In the genomic region with DNA sequence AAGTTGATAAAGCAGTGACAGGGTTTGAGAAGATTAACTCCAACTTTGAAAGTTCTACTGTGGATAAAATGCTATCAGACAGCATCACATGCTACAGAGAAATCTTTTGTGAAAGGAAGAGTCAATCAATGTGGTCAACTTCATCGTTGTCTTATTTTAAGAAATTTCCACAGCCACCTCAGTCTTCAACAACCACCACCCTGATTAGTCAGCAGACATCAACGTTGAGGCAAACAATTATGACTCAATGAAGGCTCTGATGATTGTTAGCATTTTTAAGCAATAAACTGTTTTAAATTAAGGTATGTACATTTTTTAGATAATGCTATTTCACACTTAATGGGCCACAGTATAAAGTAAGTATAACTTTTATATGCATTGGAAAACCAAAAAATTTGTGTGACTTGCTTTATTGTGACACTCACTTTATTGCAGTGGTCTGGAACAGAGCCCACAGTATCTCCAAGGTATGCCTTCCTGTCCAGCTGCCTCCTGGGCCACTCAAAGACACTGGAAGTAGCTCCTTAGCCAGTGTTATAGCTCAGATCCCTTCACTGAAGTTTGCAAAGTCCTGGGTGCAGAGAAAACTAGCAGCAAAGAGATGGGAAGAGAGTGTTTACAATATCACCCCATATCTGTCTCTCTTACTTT, we compare ENCODE assay signal across 32 cellular contexts.
DNase-seq lines count a peak whose midpoint lies in the region; ATAC-seq and TF ChIP-seq lines count a peak whose summit lies in the region.
"Had no signal": no experiment of that assay in that cellular context is flagged by ENCODE, and none has a peak within 500 bp of the region (broad histone marks: within the 10 kb centered on the region; RNA-seq: fewer than 3 reads in every experiment).

No MANE protein-coding gene starts in this region.

- intact Hi-C loops in PC-3 (cut with micrococcal nuclease) = no loop called here

- CTCF ChIA-PET in PC-3 (lab: Charles Lee) (no interaction called here), WTC11 (lab: Charles Lee) (no interaction called here)

- no peaks in the 10 kb centered on the region for H3K4me1 Mint-ChIP-seq in WTC11
- H3K4me1 Mint-ChIP-seq: activated naive CD8-positive, alpha-beta T cell treated with anti-CD3 and anti-CD28 coated beads for 36 hours; CD4-positive, alpha-beta memory T cell; neural progenitor cell had no signal

- no peaks in the 10 kb centered on the region for H3F3A ChIP-seq in PC-3 (ENCODE audit: low read length, unreplicated experiment)

- no peaks in the 10 kb centered on the region for H4K20me1 ChIP-seq in PC-3 (ENCODE audit: low read length)

- ATAC-seq in PC-3 = peak; percentile 37
- ATAC-seq in GM18868 (IDR thresholded peaks at IDR 0.05; ENCODE audit: unreplicated experiment) = no peak
- ATAC-seq in WTC11 = no peak
- ATAC-seq: activated CD8-positive, alpha-beta T cell treated with anti-CD3 and anti-CD28 coated beads for 36 hours; effector memory CD8-positive, alpha-beta T cell; GM12878; heart right ventricle; K562; left ventricle myocardium superior; Panc1; right cardiac atrium had no signal

- no peaks in the 10 kb centered on the region; the same call in 1 of the 2 replicates for H3K27me3 Mint-ChIP-seq in WTC11 (ENCODE audit: low read depth)
- H3K27me3 Mint-ChIP-seq: activated CD8-positive, alpha-beta T cell treated with anti-CD3 and anti-CD28 coated beads for 36 hours had no signal

- no peak overlapping the region for H3K27ac Mint-ChIP-seq in WTC11
- H3K27ac Mint-ChIP-seq: activated CD8-positive, alpha-beta T cell treated with anti-CD3 and anti-CD28 coated beads for 36 hours; activated naive CD8-positive, alpha-beta T cell treated with anti-CD3 and anti-CD28 coated beads for 36 hours; CD4-positive, alpha-beta memory T cell; effector memory CD8-positive, alpha-beta T cell; neural progenitor cell; stimulated activated naive CD8-positive, alpha-beta T cell treated with anti-CD3 and anti-CD28 coated beads, Interleukin-15, Interleukin-2, amounts not matched to agents 100 ng/mL and 50 ng/mL, for 24 hours had no signal

- H2AFZ ChIP-seq in PC-3 (ENCODE audit: low read length) = no peak overlapping the region
- H2AFZ ChIP-seq: neural progenitor cell had no signal

- peaks cover 10% of the 10 kb centered on the region; the same call in 1 of the 2 replicates for H3K4me1 ChIP-seq in PC-3 (ENCODE audit: insufficient read depth, low read length)
- H3K4me1 ChIP-seq: colonic mucosa, neural progenitor cell, spleen, testis had no signal

- no peak overlapping the region for H3K27ac ChIP-seq in PC-3 (ENCODE audit: low read length)
- H3K27ac ChIP-seq: colonic mucosa, heart right ventricle, neural progenitor cell, spleen, testis had no signal

- peaks cover 63% of the 10 kb centered on the region for H3K9me3 Mint-ChIP-seq in WTC11

- DNase-seq in AG10803 (ENCODE audit: low read depth) (peak; percentile 53), HT1080 (ENCODE audit: low read depth) (peak; percentile 52), PC-3 (peak; percentile 39), fibroblast of mammary gland (ENCODE audit: low read depth) (peak; percentile 73), NCI-H1436 (lab: John Stamatoyannopoulos, UW) (no peak), WTC11 (ENCODE audit: low spot score) (no peak)
- DNase-seq in activated T-cell treated with anti-CD3 and anti-CD28 coated beads, Interleukin-2, amount 50 U/mL, for 48 hours = no peak
- DNase-seq: activated CD4-positive, alpha-beta T cell treated with anti-CD3 and anti-CD28 coated beads for 1 hour; activated CD8-positive, alpha-beta T cell treated with anti-CD3 and anti-CD28 coated beads for 36 hours; activated naive CD8-positive, alpha-beta T cell treated with anti-CD3 and anti-CD28 coated beads for 36 hours; aorta; CD4-positive, alpha-beta memory T cell; colonic mucosa; effector memory CD8-positive, alpha-beta T cell; heart right ventricle; kidney; left ventricle myocardium superior; MM.1S; NCI-H1694 treated with DMSO at 0.1 percent for 48 hours; NCI-H2171 treated with DMSO at 0.1 percent for 48 hours; NCI-H510A; right cardiac atrium; SHP77 treated with DMSO at 0.1 percent for 48 hours; spleen; stimulated activated CD4-positive, alpha-beta T cell treated with anti-CD3 and anti-CD28 coated beads, Interleukin-2, amount 100 ng/mL, for 24 hours; testis had no signal

- H3K4me2 ChIP-seq in PC-3 (ENCODE audit: low read length) = no peak overlapping the region
- H3K4me2 ChIP-seq: neural progenitor cell had no signal

- no peaks in the 10 kb centered on the region for H3K27me3 ChIP-seq in PC-3 (ENCODE audit: low read length)
- H3K27me3 ChIP-seq: colonic mucosa, heart right ventricle, neural progenitor cell, spleen, testis had no signal

- H3K9me3 ChIP-seq in PC-3 (ENCODE audit: low read length) = no peaks in the 10 kb centered on the region
- H3K9me3 ChIP-seq: colonic mucosa, testis had no signal

- no peaks in the 10 kb centered on the region for H3K79me2 ChIP-seq in PC-3 (ENCODE audit: low read length)

- no peak overlapping the region for H3K4me3 Mint-ChIP-seq in WTC11
- H3K4me3 Mint-ChIP-seq: activated CD8-positive, alpha-beta T cell treated with anti-CD3 and anti-CD28 coated beads for 36 hours; activated naive CD8-positive, alpha-beta T cell treated with anti-CD3 and anti-CD28 coated beads for 36 hours; CD4-positive, alpha-beta memory T cell; effector memory CD8-positive, alpha-beta T cell; neural progenitor cell; stimulated activated naive CD8-positive, alpha-beta T cell treated with anti-CD3 and anti-CD28 coated beads, Interleukin-15, Interleukin-2, amounts not matched to agents 100 ng/mL and 50 ng/mL, for 24 hours had no signal

- H3K36me3 ChIP-seq in PC-3 (ENCODE audit: low read depth, low read length) = no peaks in the 10 kb centered on the region
- H3K36me3 ChIP-seq: colonic mucosa, heart right ventricle, neural progenitor cell, spleen had no signal

- no peak overlapping the region for H3K9ac ChIP-seq in PC-3 (ENCODE audit: low read length)
- H3K9ac ChIP-seq: neural progenitor cell had no signal

- POLR2A ChIA-PET in PC-3 (lab: Charles Lee; ENCODE audit: unreplicated experiment) = no interaction called here
- POLR2A ChIA-PET in WTC11 (lab: Charles Lee) = no interaction called here

- no peaks in the 10 kb centered on the region for H3K9me2 ChIP-seq in PC-3 (replicated peaks; ENCODE audit: low read length)

- H3K4me3 ChIP-seq in AG10803 (ENCODE audit: low read length) (no peak overlapping the region), PC-3 (ENCODE audit: low read length) (no peak overlapping the region), fibroblast of mammary gland (ENCODE audit: control insufficient read depth, low read depth, low read length) (no peak overlapping the region)
- H3K4me3 ChIP-seq: colonic mucosa, GM12878, heart right ventricle, K562, neural progenitor cell, spleen, testis had no signal

- H3K36me3 Mint-ChIP-seq in WTC11 = peaks cover 14% of the 10 kb centered on the region
- H3K36me3 Mint-ChIP-seq: activated naive CD8-positive, alpha-beta T cell treated with anti-CD3 and anti-CD28 coated beads for 36 hours had no signal

- TF ChIP-seq CTCF in AG10803 (conservative IDR thresholded peaks at IDR 0.05; ENCODE audit: low read length) = no peak
- TF ChIP-seq CTCF in PC-3 (conservative IDR thresholded peaks at IDR 0.05; ENCODE audit: low read depth, low read length) = no peak
- TF ChIP-seq CTCF in fibroblast of mammary gland (conservative IDR thresholded peaks at IDR 0.05; ENCODE audit: control insufficient read depth, insufficient read depth, low read depth, low read length) = no peak
- TF ChIP-seq CTCF in WTC11 (IDR thresholded peaks at IDR 0.05) = no peak

- BruUV-seq in PC-3 (replicated peaks; lab: Mats Ljungman, UMichigan) = no TSS peak

TF ChIP-seq in WTC11, 78 proteins besides CTCF, POLR2A, EP300 and RAD21:
- no peak for TF ChIP-seq ZNF416 (CRISPR knock-in tag; IDR thresholded peaks at IDR 0.05)
- TF ChIP-seq SMAD3 (CRISPR knock-in tag; IDR thresholded peaks at IDR 0.05; ENCODE audit: borderline replicate concordance) = no peak
- no peak for TF ChIP-seq TEAD1 (CRISPR knock-in tag; IDR thresholded peaks at IDR 0.05)
- no peak for TF ChIP-seq ZNF423 (CRISPR knock-in tag; IDR thresholded peaks at IDR 0.05)
- TF ChIP-seq ELF4 (CRISPR knock-in tag; IDR thresholded peaks at IDR 0.05; ENCODE audit: low read depth) = no peak
TF ChIP-seq in WTC11: peak in this region for 0.

Comparison
In these comparisons a context has a peak if more than half of its experiments do, and no peak if none do; other contexts are left out.
1. DNase-seq: peak in AG10803 (single experiment), HT1080 (single experiment), PC-3 (single experiment) and fibroblast of mammary gland (single experiment); none in NCI-H1436 (single experiment), activated T-cell treated with anti-CD3 and anti-CD28 coated beads, Interleukin-2, amount 50 U/mL, for 48 hours (0 of 2) and WTC11 (single experiment).